Comparison of ENCODE assay signal across 10 cellular contexts in genomic region chr5:14672082-14672481, GRCh38. TPM values are rescaled to one million over a fixed set of nuclear protein-coding genes. Genes with fewer than 3 reads are reported as not detected.
DNase-seq lines count a peak whose midpoint lies in the region; ATAC-seq and FAIRE-seq lines count a peak whose summit lies in the region.
"Had no signal": no experiment of that assay in that cellular context is flagged by ENCODE, and none has a peak within 500 bp of the region (broad histone marks: within the 10 kb centered on the region; RNA-seq: fewer than 3 reads in every experiment).

No MANE protein-coding gene starts in this region.

- no peak for ATAC-seq in activated CD8-positive, alpha-beta T cell treated with anti-CD3 and anti-CD28 coated beads, Interleukin-2, amount 10 ng/mL, durations not matched to agents 7 days and 5 days
- ATAC-seq in HG02588 (IDR thresholded peaks at IDR 0.05; ENCODE audit: unreplicated experiment): no peak

- peak; percentile 24 for DNase-seq in SIG-M5 treated with dmso at 0.1 percent for 504 hours (lab: John Stamatoyannopoulos, UW; ENCODE audit: unreplicated experiment)
- no peak for DNase-seq in SIG-M5 (lab: John Stamatoyannopoulos, UW)
- DNase-seq in GM19239 (ENCODE audit: insufficient read length, low spot score): no peak
- DNase-seq in activated CD8-positive, alpha-beta T cell treated with anti-CD3 and anti-CD28 coated beads, Interleukin-2, amount 10 ng/mL, durations not matched to agents 7 days and 5 days: no peak
- DNase-seq in lung microvascular endothelial cell (ENCODE audit: low read depth in 2 of 2): peak; percentile 20 to 61
- no peak for DNase-seq in DMS153 (lab: John Stamatoyannopoulos, UW)
- DNase-seq in NCI-H187 treated with DMSO at 0.1 percent for 48 hours (lab: John Stamatoyannopoulos, UW): no peak
- DNase-seq: activated CD4-positive, alpha-beta T cell treated with anti-CD3 and anti-CD28 coated beads, Interleukin-2, amount 50 U/mL, for 48 hours; HCEC 1CT had no signal

- peak; percentile 44 for FAIRE-seq in GM19239 (lab: Jason Lieb, UNC)

- POLR2A ChIA-PET in activated CD8-positive, alpha-beta T cell treated with anti-CD3 and anti-CD28 coated beads, Interleukin-2, amount 10 ng/mL, durations not matched to agents 7 days and 5 days (lab: Charles Lee): interaction anchor here (0.7 kb wide), 1 partner anchor 1955 kb away, joined by 3 read pairs; no protein-coding TSS in a partner anchor

- CTCF ChIA-PET in activated CD8-positive, alpha-beta T cell treated with anti-CD3 and anti-CD28 coated beads, Interleukin-2, amount 10 ng/mL, durations not matched to agents 7 days and 5 days (lab: Charles Lee): interaction anchor here (0.6 to 2.1 kb wide), 4 partner anchors 12 to 320 kb away, joined by 3 to 14 read pairs (median 4); no protein-coding TSS in a partner anchor

- peaks cover 87% of the 10 kb centered on the region for H3K4me1 Mint-ChIP-seq in activated CD8-positive, alpha-beta T cell treated with anti-CD3 and anti-CD28 coated beads, Interleukin-2, amount 10 ng/mL, durations not matched to agents 7 days and 5 days (ENCODE audit: low read depth)

- no peaks in the 10 kb centered on the region for H3K9me3 Mint-ChIP-seq in activated CD8-positive, alpha-beta T cell treated with anti-CD3 and anti-CD28 coated beads, Interleukin-2, amount 10 ng/mL, durations not matched to agents 7 days and 5 days (ENCODE audit: insufficient read depth)

- no peak overlapping the region for H3K4me3 Mint-ChIP-seq in activated CD8-positive, alpha-beta T cell treated with anti-CD3 and anti-CD28 coated beads, Interleukin-2, amount 10 ng/mL, durations not matched to agents 7 days and 5 days

- peak overlapping the region; percentile 1 for H3K27ac Mint-ChIP-seq in activated CD8-positive, alpha-beta T cell treated with anti-CD3 and anti-CD28 coated beads, Interleukin-2, amount 10 ng/mL, durations not matched to agents 7 days and 5 days

- H3K27me3 Mint-ChIP-seq in activated CD8-positive, alpha-beta T cell treated with anti-CD3 and anti-CD28 coated beads, Interleukin-2, amount 10 ng/mL, durations not matched to agents 7 days and 5 days (ENCODE audit: low read depth): no peaks in the 10 kb centered on the region

- H3K36me3 Mint-ChIP-seq in activated CD8-positive, alpha-beta T cell treated with anti-CD3 and anti-CD28 coated beads, Interleukin-2, amount 10 ng/mL, durations not matched to agents 7 days and 5 days (ENCODE audit: low read depth): peaks cover 53% of the 10 kb centered on the region

RNA-seq across cellular contexts. Expression of gene OTULIN, which starts 7.6 kb away (rescaled TPM):
- 10 to 100 TPM; 71.2 to 80.7 TPM for total RNA-seq in activated CD8-positive, alpha-beta T cell treated with anti-CD3 and anti-CD28 coated beads, Interleukin-2, amount 10 ng/mL, durations not matched to agents 7 days and 5 days
- total RNA-seq in lung microvascular endothelial cell: 10.2 and 16.1 TPM in 2 replicates

Comparison
In these comparisons a context has a peak if more than half of its experiments do, and no peak if none do; other contexts are left out.
1. DNase-seq: peak in SIG-M5 treated with dmso at 0.1 percent for 504 hours (single experiment) and lung microvascular endothelial cell (2 of 2); none in SIG-M5 (single experiment), GM19239 (single experiment), activated CD8-positive, alpha-beta T cell treated with anti-CD3 and anti-CD28 coated beads, Interleukin-2, amount 10 ng/mL, durations not matched to agents 7 days and 5 days (single experiment), DMS153 (single experiment) and NCI-H187 treated with DMSO at 0.1 percent for 48 hours (single experiment).